8 cellular contexts compared by ENCODE assay signal in the genomic region with DNA sequence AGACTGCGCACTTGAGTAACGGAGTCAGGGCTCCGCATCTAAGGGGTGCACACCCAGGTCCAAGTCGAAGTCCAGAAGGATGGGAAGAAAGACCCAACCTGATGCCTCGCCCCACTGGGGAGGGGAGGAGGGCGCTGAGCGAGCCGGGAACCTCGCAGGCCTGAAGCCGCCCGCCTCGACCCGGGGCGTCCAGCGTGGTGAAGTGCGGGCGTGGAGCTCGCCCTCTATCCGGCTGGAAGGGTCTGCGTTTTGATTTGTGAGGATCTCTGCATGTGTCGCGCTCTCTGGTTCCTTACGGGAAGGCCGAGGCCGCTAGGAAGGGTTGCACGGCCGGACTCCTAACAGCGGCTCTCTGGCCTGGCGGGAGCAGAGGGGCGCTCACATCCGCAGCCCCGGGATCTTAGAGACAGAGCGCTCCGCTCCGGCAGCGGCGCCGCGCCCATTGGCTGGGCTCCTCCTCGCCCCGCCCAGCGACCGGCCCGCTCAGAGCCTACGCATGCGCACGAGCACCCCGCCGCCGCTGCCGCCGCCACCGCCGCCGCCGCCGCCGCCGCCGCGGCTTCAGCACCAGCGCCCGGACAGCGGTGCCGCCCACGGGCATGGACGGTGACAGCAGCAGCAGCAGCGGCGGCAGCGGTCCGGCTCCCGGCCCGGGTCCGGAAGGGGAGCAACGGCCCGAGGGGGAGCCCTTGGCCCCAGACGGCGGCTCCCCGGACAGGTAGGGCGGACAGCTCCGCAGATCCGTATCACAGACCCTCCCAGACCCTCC. TPM values are rescaled to one million over a fixed set of nuclear protein-coding genes. Genes with fewer than 3 reads are reported as not detected.
A peak's percentile ranks its signal among the peaks of the same experiment; 100 is the strongest.
DNase-seq lines count a peak whose midpoint lies in the region; ATAC-seq, FAIRE-seq and TF ChIP-seq lines count a peak whose summit lies in the region.

A gene with protein sequence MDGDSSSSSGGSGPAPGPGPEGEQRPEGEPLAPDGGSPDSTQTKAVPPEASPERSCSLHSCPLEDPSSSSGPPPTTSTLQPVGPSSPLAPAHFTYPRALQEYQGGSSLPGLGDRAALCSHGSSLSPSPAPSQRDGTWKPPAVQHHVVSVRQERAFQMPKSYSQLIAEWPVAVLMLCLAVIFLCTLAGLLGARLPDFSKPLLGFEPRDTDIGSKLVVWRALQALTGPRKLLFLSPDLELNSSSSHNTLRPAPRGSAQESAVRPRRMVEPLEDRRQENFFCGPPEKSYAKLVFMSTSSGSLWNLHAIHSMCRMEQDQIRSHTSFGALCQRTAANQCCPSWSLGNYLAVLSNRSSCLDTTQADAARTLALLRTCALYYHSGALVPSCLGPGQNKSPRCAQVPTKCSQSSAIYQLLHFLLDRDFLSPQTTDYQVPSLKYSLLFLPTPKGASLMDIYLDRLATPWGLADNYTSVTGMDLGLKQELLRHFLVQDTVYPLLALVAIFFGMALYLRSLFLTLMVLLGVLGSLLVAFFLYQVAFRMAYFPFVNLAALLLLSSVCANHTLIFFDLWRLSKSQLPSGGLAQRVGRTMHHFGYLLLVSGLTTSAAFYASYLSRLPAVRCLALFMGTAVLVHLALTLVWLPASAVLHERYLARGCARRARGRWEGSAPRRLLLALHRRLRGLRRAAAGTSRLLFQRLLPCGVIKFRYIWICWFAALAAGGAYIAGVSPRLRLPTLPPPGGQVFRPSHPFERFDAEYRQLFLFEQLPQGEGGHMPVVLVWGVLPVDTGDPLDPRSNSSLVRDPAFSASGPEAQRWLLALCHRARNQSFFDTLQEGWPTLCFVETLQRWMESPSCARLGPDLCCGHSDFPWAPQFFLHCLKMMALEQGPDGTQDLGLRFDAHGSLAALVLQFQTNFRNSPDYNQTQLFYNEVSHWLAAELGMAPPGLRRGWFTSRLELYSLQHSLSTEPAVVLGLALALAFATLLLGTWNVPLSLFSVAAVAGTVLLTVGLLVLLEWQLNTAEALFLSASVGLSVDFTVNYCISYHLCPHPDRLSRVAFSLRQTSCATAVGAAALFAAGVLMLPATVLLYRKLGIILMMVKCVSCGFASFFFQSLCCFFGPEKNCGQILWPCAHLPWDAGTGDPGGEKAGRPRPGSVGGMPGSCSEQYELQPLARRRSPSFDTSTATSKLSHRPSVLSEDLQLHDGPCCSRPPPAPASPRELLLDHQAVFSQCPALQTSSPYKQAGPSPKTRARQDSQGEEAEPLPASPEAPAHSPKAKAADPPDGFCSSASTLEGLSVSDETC (N-terminal part only) (plus strand): TSS at position 497 of the 769 bp plus-strand sequence. CDS start 103 bp downstream, at position 600.

- H3K4me1 ChIP-seq in keratinocyte (ENCODE audit: control insufficient read depth, extremely low read depth, insufficient read depth, low read length), result peaks cover 31% of the 10 kb centered on the region

- H3K27ac Mint-ChIP-seq in central memory CD8-positive, alpha-beta T cell (ENCODE audit: low read depth), result peak within 1 kb of the TSS; percentile 55

- peak within 1 kb of the TSS; percentile 91 for H3K4me2 ChIP-seq in keratinocyte (ENCODE audit: control insufficient read depth, extremely low read depth, insufficient read depth, low read depth, low read length)

- no peak for TF ChIP-seq CTCF in keratinocyte (optimal IDR thresholded peaks at IDR 0.05 in 1 of 3, IDR thresholded peaks at IDR 0.05 in 1 of 3, conservative IDR thresholded peaks at IDR 0.05 in 1 of 3; ENCODE audit: extremely low read depth in 1 of 3, insufficient read depth in 2 of 3, low read length in 3 of 3)

- H3K9me3 ChIP-seq in keratinocyte (ENCODE audit: control insufficient read depth, low read depth, low read length), result no peaks in the 10 kb centered on the region

- peaks cover 19% of the 10 kb centered on the region for H3K4me1 Mint-ChIP-seq in central memory CD8-positive, alpha-beta T cell

- H3K4me3 Mint-ChIP-seq in central memory CD8-positive, alpha-beta T cell, result peak within 1 kb of the TSS; percentile 81

- H3K4me3 ChIP-seq in keratinocyte (ENCODE audit: control insufficient read depth in 2 of 3, extremely low read depth in 1 of 3, insufficient read depth in 2 of 3, low read depth in 1 of 3, low read length in 3 of 3), result peak within 1 kb of the TSS; percentile 44 to 64 (median 62)

- DNase-seq in ACHN, result peak; percentile 81
- DNase-seq in NCI-H510A (lab: John Stamatoyannopoulos, UW), result peak; percentile 57
- DNase-seq in activated CD4-positive, alpha-beta T cell treated with anti-CD3 and anti-CD28 coated beads for 1 hour, result peak; percentile 85
- DNase-seq in central memory CD8-positive, alpha-beta T cell (ENCODE audit: low spot score in 2 of 2), result peak; percentile 87 to 88
- no peak for DNase-seq in keratinocyte (ENCODE audit: low read depth, low spot score)
- peak; percentile 80 to 86 (median 81) for DNase-seq in stimulated activated CD4-positive, alpha-beta T cell treated with anti-CD3 and anti-CD28 coated beads, Interleukin-12 subunit alpha, Interleukin-12 subunit beta, amount 100 ng/mL, for 48 hours (ENCODE audit: low read depth in 2 of 3, low spot score in 1 of 3)

- no peaks in the 10 kb centered on the region for H3K79me2 ChIP-seq in keratinocyte (ENCODE audit: control insufficient read depth, insufficient read depth, low read length)

- H3K36me3 ChIP-seq in keratinocyte (ENCODE audit: control insufficient read depth in 2 of 2, extremely low read depth in 1 of 2, insufficient read depth in 2 of 2, low read length in 2 of 2), result no peaks in the 10 kb centered on the region

- H2AFZ ChIP-seq in keratinocyte (ENCODE audit: control insufficient read depth, low read length), result peak within 1 kb of the TSS; percentile 77

- no peak within 1 kb of the TSS for H3K27ac ChIP-seq in keratinocyte (ENCODE audit: control insufficient read depth, insufficient read depth, low read length)

- in situ Hi-C loops in ACHN (cut with HindIII; ENCODE audit: low pct_ligation_motif_present, low pct_unique_long_range_greater_than_20kb, low sequenced_read_pairs), result no loop called here

- no peak for FAIRE-seq in keratinocyte (lab: Jason Lieb, UNC)

- ATAC-seq in GM18873 (IDR thresholded peaks at IDR 0.05; ENCODE audit: low FRiP score, unreplicated experiment) (peak; percentile 62), HG03139 (IDR thresholded peaks at IDR 0.05; ENCODE audit: unreplicated experiment) (peak; percentile 85)
- ATAC-seq in central memory CD8-positive, alpha-beta T cell (replicated peaks; ENCODE audit: extremely low read depth, poor library complexity, severe bottlenecking), result peak; percentile 84

- H3K9ac ChIP-seq in keratinocyte (ENCODE audit: control insufficient read depth, extremely low read depth, insufficient read depth, low read length), result no peak within 1 kb of the TSS

- no peaks in the 10 kb centered on the region for H3K27me3 Mint-ChIP-seq in central memory CD8-positive, alpha-beta T cell

- no peaks in the 10 kb centered on the region for H3K9me1 ChIP-seq in keratinocyte (ENCODE audit: control insufficient read depth, extremely low read depth, insufficient read depth, low read length)

- no peaks in the 10 kb centered on the region for H3K9me3 Mint-ChIP-seq in central memory CD8-positive, alpha-beta T cell

- dilution Hi-C loops in keratinocyte (cut with MboI; ENCODE audit: extremely low pct_ligation_motif_present, low sequenced_read_pairs), result no loop called here

- H3K27me3 ChIP-seq in keratinocyte (ENCODE audit: control insufficient read depth, extremely low read depth, insufficient read depth, low read length), result no peaks in the 10 kb centered on the region

- peaks cover 5% of the 10 kb centered on the region for H3K36me3 Mint-ChIP-seq in central memory CD8-positive, alpha-beta T cell (ENCODE audit: insufficient read depth)

- H4K20me1 ChIP-seq in keratinocyte (ENCODE audit: control insufficient read depth, extremely low read depth, insufficient read depth, low read length), result no peaks in the 10 kb centered on the region

RNA-seq across cellular contexts. Expression of the gene that starts here (rescaled TPM):
- 0.12 to 0.68 TPM (median 0.12 TPM) in 3 replicates for polyA plus RNA-seq in keratinocyte
- polyA plus RNA-seq in keratinocyte (2011; ENCODE audit: low read depth), result 0.05 TPM
- 0.09 and 0.60 TPM in 2 replicates for polyA plus RNA-seq in keratinocyte (2011; cell fraction: cytosol; rRNA removed)
- 0.97 and 1.1 TPM in 2 replicates for polyA plus RNA-seq in keratinocyte (2011; cell fraction: nucleus; rRNA removed)
- 0.28 and 1.6 TPM in 2 replicates for polyA plus RNA-seq in keratinocyte (2012; ENCODE audit: low replicate concordance)
- polyA minus RNA-seq in keratinocyte, result 0.26 to 1.2 TPM (median 0.64 TPM) in 3 replicates
- polyA minus RNA-seq in keratinocyte (2011; cell fraction: cytosol; rRNA and poly(A)+ RNA removed), result 0.19 TPM
- polyA minus RNA-seq in keratinocyte (2011; cell fraction: nucleus; rRNA and poly(A)+ RNA removed), result 0.54 and 0.74 TPM in 2 replicates
